Comparison of ENCODE assay signal across 8 cellular contexts in the genomic region with DNA sequence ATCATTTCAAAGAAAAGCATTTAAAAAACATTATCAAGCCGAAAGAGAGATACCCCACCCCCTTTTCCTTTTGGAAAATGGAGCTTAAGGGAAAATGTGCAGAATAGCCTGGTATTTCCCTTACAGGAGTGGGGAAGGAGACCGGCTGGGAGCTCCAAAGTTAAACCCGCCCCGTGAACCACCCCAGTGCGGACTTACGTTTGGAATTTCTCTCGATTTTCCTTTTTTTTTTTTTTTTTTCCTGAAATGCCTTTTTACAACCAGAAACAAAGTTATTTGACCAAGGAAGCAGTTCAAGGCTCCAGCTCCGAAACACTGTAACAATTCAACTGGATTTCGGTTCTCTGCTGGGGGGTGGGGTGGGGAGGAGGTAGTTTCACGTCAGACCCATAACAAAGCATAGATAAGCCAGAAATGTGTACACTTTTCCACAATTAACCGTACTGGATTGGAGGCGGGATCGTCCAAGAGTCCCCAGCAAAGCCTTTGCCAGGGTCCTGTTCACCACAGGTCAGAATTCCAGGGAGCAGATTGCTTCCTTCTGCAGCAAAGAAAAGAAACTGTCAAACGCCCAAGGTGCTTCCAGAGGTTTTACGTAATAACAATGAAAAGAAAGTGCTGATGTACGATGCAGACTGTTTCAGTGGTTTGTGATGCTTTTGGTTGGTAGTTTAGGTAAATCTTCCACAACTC. TPM values are rescaled to one million over a fixed set of nuclear protein-coding genes. Genes with fewer than 3 reads are reported as not detected.
DNase-seq lines count a peak whose midpoint lies in the region; ATAC-seq lines count a peak whose summit lies in the region.

No MANE protein-coding gene starts in this region.

- intact Hi-C loops in activated naive CD4-positive, alpha-beta T cell treated with anti-CD3 and anti-CD28 coated beads for 36 hours (cut with micrococcal nuclease): loop anchor here (1.0 to 5.0 kb wide), 3 partner anchors 16 to 799 kb away; partner anchors contain the start of genes COMMD3 and MLLT10

- H3K27me3 ChIP-seq in iPS-20b (ENCODE audit: insufficient read depth, low read length): peaks cover 53% of the 10 kb centered on the region; the same call in 1 of the 2 replicates

- CTCF ChIA-PET in activated naive CD4-positive, alpha-beta T cell treated with anti-CD3 and anti-CD28 coated beads for 36 hours (lab: Charles Lee): interaction anchor here (0.7 to 1.2 kb wide), 5 partner anchors 8 to 216 kb away, joined by 3 to 21 read pairs (median 4); no protein-coding TSS in a partner anchor

- no peak for ATAC-seq in activated naive CD4-positive, alpha-beta T cell treated with anti-CD3 and anti-CD28 coated beads, Interleukin-2, amount 50 U/mL, for 72 hours
- no peak for ATAC-seq in activated naive CD8-positive, alpha-beta T cell treated with anti-CD3 and anti-CD28 coated beads, Interleukin-2, amount 10 ng/mL, durations not matched to agents 7 days and 5 days (ENCODE audit: low read depth)
- ATAC-seq in GM21390 (IDR thresholded peaks at IDR 0.05; ENCODE audit: unreplicated experiment): no peak

- H3K27ac ChIP-seq in iPS-20b (ENCODE audit: low read length) (no peak overlapping the region), substantia nigra (ENCODE audit: low read depth, low read length, poor library complexity, severe bottlenecking) (peak overlapping the region; percentile 43)

- peak overlapping the region; percentile 72 for H3K4me3 Mint-ChIP-seq in activated naive CD4-positive, alpha-beta T cell treated with anti-CD3 and anti-CD28 coated beads for 36 hours
- H3K4me3 Mint-ChIP-seq in activated naive CD8-positive, alpha-beta T cell treated with anti-CD3 and anti-CD28 coated beads, Interleukin-2, amount 10 ng/mL, durations not matched to agents 7 days and 5 days: peak overlapping the region; percentile 87

- no peak overlapping the region for H3K27ac Mint-ChIP-seq in activated naive CD4-positive, alpha-beta T cell treated with anti-CD3 and anti-CD28 coated beads for 36 hours
- H3K27ac Mint-ChIP-seq in activated naive CD4-positive, alpha-beta T cell treated with anti-CD3 and anti-CD28 coated beads, Interleukin-2, amount 50 U/mL, for 72 hours: no peak overlapping the region
- no peak overlapping the region for H3K27ac Mint-ChIP-seq in activated naive CD8-positive, alpha-beta T cell treated with anti-CD3 and anti-CD28 coated beads, Interleukin-2, amount 10 ng/mL, durations not matched to agents 7 days and 5 days

- DNase-seq in activated naive CD4-positive, alpha-beta T cell treated with anti-CD3 and anti-CD28 coated beads for 36 hours: no peak
- DNase-seq in activated naive CD4-positive, alpha-beta T cell treated with anti-CD3 and anti-CD28 coated beads, Interleukin-2, amount 50 U/mL, for 72 hours (ENCODE audit: low spot score in 2 of 2): no peak
- DNase-seq in activated naive CD8-positive, alpha-beta T cell treated with anti-CD3 and anti-CD28 coated beads, Interleukin-2, amount 10 ng/mL, durations not matched to agents 7 days and 5 days: no peak
- DNase-seq in substantia nigra (lab: John Stamatoyannopoulos, UW): peak in 1 of 49 donors; percentile 47
- DNase-seq in NCI-H345 treated with DMSO at 0.1 percent for 48 hours (lab: John Stamatoyannopoulos, UW; ENCODE audit: unreplicated experiment): no peak
- DNase-seq in hippocampal formation (lab: John Stamatoyannopoulos, UW): no peak

- POLR2A ChIA-PET in activated naive CD8-positive, alpha-beta T cell treated with anti-CD3 and anti-CD28 coated beads, Interleukin-2, amount 10 ng/mL, durations not matched to agents 7 days and 5 days (lab: Charles Lee): interaction anchor here (0.7 to 1.4 kb wide), 5 partner anchors 8 to 1097 kb away, joined by 3 to 6 read pairs (median 5); no protein-coding TSS in a partner anchor

- peaks cover 36% of the 10 kb centered on the region for H3K4me1 Mint-ChIP-seq in activated naive CD4-positive, alpha-beta T cell treated with anti-CD3 and anti-CD28 coated beads for 36 hours (ENCODE audit: low read depth)
- peaks cover 31% of the 10 kb centered on the region for H3K4me1 Mint-ChIP-seq in activated naive CD8-positive, alpha-beta T cell treated with anti-CD3 and anti-CD28 coated beads, Interleukin-2, amount 10 ng/mL, durations not matched to agents 7 days and 5 days

- H3K9me3 ChIP-seq in iPS-20b (ENCODE audit: insufficient read depth, low read depth, low read length): no peaks in the 10 kb centered on the region

- no peaks in the 10 kb centered on the region for H3K9me3 Mint-ChIP-seq in activated naive CD4-positive, alpha-beta T cell treated with anti-CD3 and anti-CD28 coated beads for 36 hours
- no peaks in the 10 kb centered on the region for H3K9me3 Mint-ChIP-seq in activated naive CD4-positive, alpha-beta T cell treated with anti-CD3 and anti-CD28 coated beads, Interleukin-2, amount 50 U/mL, for 72 hours
- no peaks in the 10 kb centered on the region for H3K9me3 Mint-ChIP-seq in activated naive CD8-positive, alpha-beta T cell treated with anti-CD3 and anti-CD28 coated beads, Interleukin-2, amount 10 ng/mL, durations not matched to agents 7 days and 5 days

- peaks cover 71% of the 10 kb centered on the region for H3K27me3 Mint-ChIP-seq in activated naive CD4-positive, alpha-beta T cell treated with anti-CD3 and anti-CD28 coated beads for 36 hours (ENCODE audit: low read depth)
- H3K27me3 Mint-ChIP-seq in activated naive CD8-positive, alpha-beta T cell treated with anti-CD3 and anti-CD28 coated beads, Interleukin-2, amount 10 ng/mL, durations not matched to agents 7 days and 5 days: peaks cover 82% of the 10 kb centered on the region

- H3K36me3 Mint-ChIP-seq in activated naive CD4-positive, alpha-beta T cell treated with anti-CD3 and anti-CD28 coated beads for 36 hours (ENCODE audit: low read depth): no peaks in the 10 kb centered on the region
- no peaks in the 10 kb centered on the region for H3K36me3 Mint-ChIP-seq in activated naive CD4-positive, alpha-beta T cell treated with anti-CD3 and anti-CD28 coated beads, Interleukin-2, amount 50 U/mL, for 72 hours
- H3K36me3 Mint-ChIP-seq in activated naive CD8-positive, alpha-beta T cell treated with anti-CD3 and anti-CD28 coated beads, Interleukin-2, amount 10 ng/mL, durations not matched to agents 7 days and 5 days: no peaks in the 10 kb centered on the region

- H3K9ac ChIP-seq in iPS-20b (ENCODE audit: low read depth, low read length): peak overlapping the region; percentile 83; the same call in 1 of the 2 replicates

- H3K4me1 ChIP-seq in iPS-20b (ENCODE audit: insufficient read depth, low read length): peaks cover 61% of the 10 kb centered on the region

- peak overlapping the region; percentile 91 for H3K4me3 ChIP-seq in iPS-20b (ENCODE audit: low read length)

- H3K36me3 ChIP-seq in iPS-20b (ENCODE audit: insufficient read depth, low read depth, low read length): no peaks in the 10 kb centered on the region

RNA-seq across cellular contexts. Expression of gene SKIDA1, which starts 6.7 kb away (rescaled TPM):
- under 1 TPM in 1 of 2 experiments, not detected in 1; 0.10 TPM for total RNA-seq in activated naive CD4-positive, alpha-beta T cell treated with anti-CD3 and anti-CD28 coated beads for 36 hours
- total RNA-seq in activated naive CD4-positive, alpha-beta T cell treated with anti-CD3 and anti-CD28 coated beads, Interleukin-2, amount 50 U/mL, for 72 hours: under 1 TPM in 1 of 2 donors, not detected in 1; 0.54 TPM
- under 1 TPM; 0.09 to 0.58 TPM for total RNA-seq in activated naive CD8-positive, alpha-beta T cell treated with anti-CD3 and anti-CD28 coated beads, Interleukin-2, amount 10 ng/mL, durations not matched to agents 7 days and 5 days

RNA-seq across cellular contexts. Expression of gene MLLT10, which starts 15.3 kb away (rescaled TPM):
- 10 to 100 TPM; 23.0 to 23.7 TPM for total RNA-seq in activated naive CD4-positive, alpha-beta T cell treated with anti-CD3 and anti-CD28 coated beads for 36 hours
- total RNA-seq in activated naive CD4-positive, alpha-beta T cell treated with anti-CD3 and anti-CD28 coated beads, Interleukin-2, amount 50 U/mL, for 72 hours: 10 to 100 TPM; 20.1 to 46.4 TPM
- total RNA-seq in activated naive CD8-positive, alpha-beta T cell treated with anti-CD3 and anti-CD28 coated beads, Interleukin-2, amount 10 ng/mL, durations not matched to agents 7 days and 5 days: 10 to 100 TPM; 50.0 to 58.0 TPM
